In the genomic region with DNA sequence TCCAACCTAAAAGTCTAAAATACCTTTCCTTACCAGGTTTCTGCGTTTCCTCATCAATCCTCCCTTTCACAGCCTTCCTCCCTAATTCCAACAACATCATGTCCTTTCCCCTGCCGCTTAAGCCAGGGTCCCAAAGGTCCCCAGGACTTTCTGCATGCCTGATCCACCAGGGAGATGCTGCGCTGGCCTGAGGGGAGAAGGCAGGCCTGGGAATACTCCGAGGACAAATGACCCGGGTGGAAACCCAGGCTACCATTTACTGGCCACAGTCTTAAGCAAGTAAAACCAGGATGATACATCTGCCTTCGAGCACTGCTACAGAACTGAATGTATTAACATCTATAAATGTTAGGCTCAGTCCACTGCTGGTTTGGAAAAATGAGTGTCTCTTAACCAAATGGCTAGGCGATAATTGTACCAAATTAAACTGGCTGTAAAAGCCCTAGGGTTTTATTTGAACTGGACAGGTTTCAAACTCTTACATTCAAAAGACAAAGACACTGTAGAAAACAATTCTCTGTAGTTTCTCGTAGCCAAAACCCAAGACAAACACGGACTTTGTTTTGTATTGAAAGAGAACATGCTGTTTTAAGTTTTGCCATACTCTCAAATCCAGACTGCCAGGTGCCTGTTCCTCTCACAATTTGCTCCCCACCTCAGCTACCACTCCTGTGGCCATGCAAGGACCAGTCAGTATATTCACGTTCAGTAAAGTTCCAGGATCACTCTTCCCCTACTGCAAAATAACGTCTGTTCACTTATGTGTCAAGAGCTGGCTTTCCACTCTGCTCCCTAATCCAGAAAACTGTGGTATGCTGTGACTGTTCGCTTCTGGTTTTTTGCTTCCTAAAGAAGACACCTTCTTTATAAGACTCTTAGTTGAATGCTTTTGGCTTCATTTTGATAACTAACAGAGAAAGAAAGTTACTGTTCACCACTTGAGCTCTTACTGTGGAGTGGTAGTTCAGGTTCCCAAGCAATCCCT, we compare ENCODE assay signal across 10 cellular contexts. TPM values are rescaled to one million over a fixed set of nuclear protein-coding genes. Genes with fewer than 3 reads are reported as not detected.
DNase-seq lines count a peak whose midpoint lies in the region; ATAC-seq and TF ChIP-seq lines count a peak whose summit lies in the region.
"Had no signal": no experiment of that assay in that cellular context is flagged by ENCODE, and none has a peak within 500 bp of the region (broad histone marks: within the 10 kb centered on the region; RNA-seq: fewer than 3 reads in every experiment).

No MANE protein-coding gene starts in this region.

- WGBS in transverse colon (ENCODE audit: low coverage in 1 of 2), 2 donors = 44 to 64% methylated on average over 7 to 12 of the region's 12 CpGs

- H3K4me1 ChIP-seq in transverse colon = peaks cover 48 to 55% (median 51%) of the 10 kb centered on the region in 4 donors

- H3K27me3 ChIP-seq in transverse colon = no peaks in the 10 kb centered on the region

- TF ChIP-seq POLR2A in transverse colon (IDR thresholded peaks at IDR 0.05) = no peak

- H3K27me3 Mint-ChIP-seq in activated naive CD4-positive, alpha-beta T cell treated with anti-CD3 and anti-CD28 coated beads, Interleukin-2, amount 50 U/mL, for 24 hours = no peaks in the 10 kb centered on the region
- no peaks in the 10 kb centered on the region for H3K27me3 Mint-ChIP-seq in dendritic cell treated with granulocyte-macrophage colony-stimulating factor and Interleukin-4, amounts not matched to agents 40 ng/mL and 50 ng/mL, for 4 days
- H3K27me3 Mint-ChIP-seq in mesothelial cell of epicardium (ENCODE audit: low read depth) = no peaks in the 10 kb centered on the region
- H3K27me3 Mint-ChIP-seq: stimulated activated naive CD8-positive, alpha-beta T cell treated with anti-CD3 and anti-CD28 coated beads, Interleukin-15, Interleukin-2, amounts not matched to agents 100 ng/mL and 50 ng/mL, for 24 hours had no signal

- no peaks in the 10 kb centered on the region for H3K9me3 ChIP-seq in transverse colon

- TF ChIP-seq CTCF in mesothelial cell of epicardium (IDR thresholded peaks at IDR 0.05; ENCODE audit: unreplicated experiment) (no peak), transverse colon (IDR thresholded peaks at IDR 0.05) (no peak)

- peaks cover 0 to 7% (median 3%) of the 10 kb centered on the region in 4 donors for H3K36me3 ChIP-seq in transverse colon

- no peak overlapping the region for H3K4me3 ChIP-seq in transverse colon

- H3K4me3 Mint-ChIP-seq in activated naive CD4-positive, alpha-beta T cell treated with anti-CD3 and anti-CD28 coated beads, Interleukin-2, amount 50 U/mL, for 24 hours = no peak overlapping the region
- no peak overlapping the region for H3K4me3 Mint-ChIP-seq in dendritic cell treated with granulocyte-macrophage colony-stimulating factor and Interleukin-4, amounts not matched to agents 40 ng/mL and 50 ng/mL, for 4 days
- H3K4me3 Mint-ChIP-seq in mesothelial cell of epicardium = no peak overlapping the region
- H3K4me3 Mint-ChIP-seq: stimulated activated naive CD8-positive, alpha-beta T cell treated with anti-CD3 and anti-CD28 coated beads, Interleukin-15, Interleukin-2, amounts not matched to agents 100 ng/mL and 50 ng/mL, for 24 hours had no signal

- H3K4me1 Mint-ChIP-seq in activated naive CD4-positive, alpha-beta T cell treated with anti-CD3 and anti-CD28 coated beads, Interleukin-2, amount 50 U/mL, for 24 hours = peaks cover 32% of the 10 kb centered on the region
- peaks cover 38% of the 10 kb centered on the region for H3K4me1 Mint-ChIP-seq in dendritic cell treated with granulocyte-macrophage colony-stimulating factor and Interleukin-4, amounts not matched to agents 40 ng/mL and 50 ng/mL, for 4 days (ENCODE audit: low read depth)
- peaks cover 63% of the 10 kb centered on the region for H3K4me1 Mint-ChIP-seq in mesothelial cell of epicardium

- peak overlapping the region; percentile 72 to 84 (median 80) for H3K27ac ChIP-seq in transverse colon

- H3K36me3 Mint-ChIP-seq in activated naive CD4-positive, alpha-beta T cell treated with anti-CD3 and anti-CD28 coated beads, Interleukin-2, amount 50 U/mL, for 24 hours = peaks cover 10% of the 10 kb centered on the region
- peaks cover 78% of the 10 kb centered on the region for H3K36me3 Mint-ChIP-seq in dendritic cell treated with granulocyte-macrophage colony-stimulating factor and Interleukin-4, amounts not matched to agents 40 ng/mL and 50 ng/mL, for 4 days (ENCODE audit: low read depth)
- H3K36me3 Mint-ChIP-seq in mesothelial cell of epicardium = peaks cover 15% of the 10 kb centered on the region

- ATAC-seq in HG03196 (IDR thresholded peaks at IDR 0.05; ENCODE audit: unreplicated experiment) = no peak

- in situ Hi-C loops in transverse colon (cut with MboI; ENCODE audit: low pct_ligation_motif_present in 1 of 4, low pct_unique_long_range_greater_than_20kb in 1 of 4, low sequenced_read_pairs in 3 of 4) = no loop called here

- TF ChIP-seq EP300 in transverse colon (IDR thresholded peaks at IDR 0.05; ENCODE audit: low read depth) = no peak

- no peak for DNase-seq in activated naive CD4-positive, alpha-beta T cell (lab: John Stamatoyannopoulos, UW)
- no peak for DNase-seq in mesothelial cell of epicardium (ENCODE audit: low spot score in 2 of 2, unreplicated experiment in 2 of 2)
- DNase-seq in transverse colon = no peak
- DNase-seq in middle frontal gyrus (ENCODE audit: extremely low spot score, low spot score) = no peak
- DNase-seq in RKO (ENCODE audit: low spot score) = no peak
- DNase-seq: NCI-H446 treated with DMSO at 0.1 percent for 48 hours had no signal

- intact Hi-C loops in dendritic cell treated with granulocyte-macrophage colony-stimulating factor and Interleukin-4, amounts not matched to agents 40 ng/mL and 50 ng/mL, for 4 days (cut with micrococcal nuclease) = no loop called here
- intact Hi-C loops in transverse colon (cut with DNase I; ENCODE audit: low total_unique reads) = no loop called here

- H3K9me3 Mint-ChIP-seq in activated naive CD4-positive, alpha-beta T cell treated with anti-CD3 and anti-CD28 coated beads, Interleukin-2, amount 50 U/mL, for 24 hours = no peaks in the 10 kb centered on the region
- no peaks in the 10 kb centered on the region for H3K9me3 Mint-ChIP-seq in dendritic cell treated with granulocyte-macrophage colony-stimulating factor and Interleukin-4, amounts not matched to agents 40 ng/mL and 50 ng/mL, for 4 days
- H3K9me3 Mint-ChIP-seq in mesothelial cell of epicardium = no peaks in the 10 kb centered on the region
- H3K9me3 Mint-ChIP-seq: stimulated activated naive CD8-positive, alpha-beta T cell treated with anti-CD3 and anti-CD28 coated beads, Interleukin-15, Interleukin-2, amounts not matched to agents 100 ng/mL and 50 ng/mL, for 24 hours had no signal

- H3K27ac Mint-ChIP-seq in activated naive CD4-positive, alpha-beta T cell treated with anti-CD3 and anti-CD28 coated beads, Interleukin-2, amount 50 U/mL, for 24 hours = peak overlapping the region; percentile 1
- peak overlapping the region; percentile 79 for H3K27ac Mint-ChIP-seq in dendritic cell treated with granulocyte-macrophage colony-stimulating factor and Interleukin-4, amounts not matched to agents 40 ng/mL and 50 ng/mL, for 4 days
- H3K27ac Mint-ChIP-seq in mesothelial cell of epicardium = peak overlapping the region; percentile 90
- H3K27ac Mint-ChIP-seq: stimulated activated naive CD8-positive, alpha-beta T cell treated with anti-CD3 and anti-CD28 coated beads, Interleukin-15, Interleukin-2, amounts not matched to agents 100 ng/mL and 50 ng/mL, for 24 hours had no signal

RNA-seq across cellular contexts. Expression of a gene that starts 43.1 kb away (rescaled TPM):
- total RNA-seq in mesothelial cell of epicardium (242 to 247 TPM (median 245 TPM) in 3 replicates), transverse colon (10 to 100 TPM in 2 of 4 donors, 1 to 10 TPM in 2; 6.2 to 18.3 (median 10.7) TPM)

Comparison
In these comparisons a context has a peak if more than half of its experiments do, and no peak if none do; other contexts are left out.
1. H3K27ac Mint-ChIP-seq: peak in every context shown above with its lines; median percentile 90 in mesothelial cell of epicardium; 79 in dendritic cell treated with granulocyte-macrophage colony-stimulating factor and Interleukin-4, amounts not matched to agents 40 ng/mL and 50 ng/mL, for 4 days; 1 in activated naive CD4-positive, alpha-beta T cell treated with anti-CD3 and anti-CD28 coated beads, Interleukin-2, amount 50 U/mL, for 24 hours.
2. RNA of a gene that starts 43.1 kb away (total RNA-seq): 242 to 247 TPM in mesothelial cell of epicardium; 6.2 to 18.3 TPM in transverse colon; every median in the first group is over 10 times any median in the second.